Comparison of ENCODE assay signal across 8 cellular contexts in the genomic region with DNA sequence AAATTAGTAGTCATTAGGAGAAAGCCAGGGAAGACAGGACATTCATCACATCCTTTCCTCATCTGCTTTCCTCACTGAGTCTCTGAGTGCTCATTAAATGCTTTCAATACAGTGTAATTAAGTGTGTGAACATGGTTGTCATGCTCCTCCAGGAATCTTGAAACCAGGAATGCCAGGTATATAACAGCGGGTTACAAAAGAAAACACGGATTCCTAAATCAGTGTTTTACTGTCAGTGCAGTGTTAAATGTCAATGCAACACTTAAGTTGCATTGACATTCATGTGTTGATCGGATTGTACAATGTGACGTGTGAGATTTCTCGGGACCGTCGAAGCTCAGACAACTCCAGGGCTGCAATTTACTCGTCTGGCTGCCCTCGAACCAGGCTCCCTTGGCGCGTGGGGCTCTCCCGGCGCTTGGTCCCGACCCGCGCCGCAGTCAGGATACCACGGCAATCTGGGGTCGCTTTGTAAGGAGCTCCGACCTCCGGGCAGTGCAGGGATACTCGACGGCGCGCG. TPM values are rescaled to one million over a fixed set of nuclear protein-coding genes. Genes with fewer than 3 reads are reported as not detected.
DNase-seq lines count a peak whose midpoint lies in the region; ATAC-seq and TF ChIP-seq lines count a peak whose summit lies in the region.

No MANE protein-coding gene starts in this region.

- peaks cover 29% of the 10 kb centered on the region for H3K4me1 Mint-ChIP-seq in activated T-cell treated with anti-CD3 and anti-CD28 coated beads, Interleukin-2, amount 50 U/mL, for 72 hours (ENCODE audit: low read depth)
- peaks cover 19% of the 10 kb centered on the region for H3K4me1 Mint-ChIP-seq in activated CD8-positive, alpha-beta T cell treated with anti-CD3 and anti-CD28 coated beads, Interleukin-2, amount 10 ng/mL, durations not matched to agents 7 days and 5 days (ENCODE audit: low read depth)

- H3K9me3 Mint-ChIP-seq in activated T-cell treated with anti-CD3 and anti-CD28 coated beads, Interleukin-2, amount 50 U/mL, for 72 hours, result peaks cover 0 to 2% of the 10 kb centered on the region in 2 donors
- H3K9me3 Mint-ChIP-seq in activated CD8-positive, alpha-beta T cell treated with anti-CD3 and anti-CD28 coated beads, Interleukin-2, amount 10 ng/mL, durations not matched to agents 7 days and 5 days (ENCODE audit: insufficient read depth), result no peaks in the 10 kb centered on the region

- TF ChIP-seq CTCF in stomach (IDR thresholded peaks at IDR 0.05) (no peak), thyroid gland (IDR thresholded peaks at IDR 0.05) (no peak)

- H3K27me3 ChIP-seq in iPS-20b (ENCODE audit: insufficient read depth, low read length) (peaks cover 98% of the 10 kb centered on the region), stomach (peaks cover 23 to 78% (median 56%) of the 10 kb centered on the region in 3 donors), thyroid gland (peaks cover 55% of the 10 kb centered on the region)

- peak in 1 of 2 donors; percentile 1 for ATAC-seq in activated T-cell treated with anti-CD3 and anti-CD28 coated beads, Interleukin-2, amount 50 U/mL, for 72 hours (replicated peaks in 1 of 2)
- ATAC-seq in activated CD8-positive, alpha-beta T cell treated with anti-CD3 and anti-CD28 coated beads, Interleukin-2, amount 10 ng/mL, durations not matched to agents 7 days and 5 days, result no peak
- ATAC-seq in HG02885 (IDR thresholded peaks at IDR 0.05; ENCODE audit: poor library complexity, unreplicated experiment), result no peak

- peaks cover 5% of the 10 kb centered on the region in 2 donors for H3K36me3 Mint-ChIP-seq in activated T-cell treated with anti-CD3 and anti-CD28 coated beads, Interleukin-2, amount 50 U/mL, for 72 hours (ENCODE audit: insufficient read depth in 2 of 2)
- peaks cover 9% of the 10 kb centered on the region for H3K36me3 Mint-ChIP-seq in activated CD8-positive, alpha-beta T cell treated with anti-CD3 and anti-CD28 coated beads, Interleukin-2, amount 10 ng/mL, durations not matched to agents 7 days and 5 days (ENCODE audit: low read depth)

- peak overlapping the region; percentile 72 for H3K27ac Mint-ChIP-seq in activated T-cell treated with anti-CD3 and anti-CD28 coated beads, Interleukin-2, amount 50 U/mL, for 72 hours
- no peak overlapping the region for H3K27ac Mint-ChIP-seq in activated CD8-positive, alpha-beta T cell treated with anti-CD3 and anti-CD28 coated beads, Interleukin-2, amount 10 ng/mL, durations not matched to agents 7 days and 5 days

- intact Hi-C loops in stomach (cut with DNase I; ENCODE audit: low total_unique reads), result no loop called here
- intact Hi-C loops in thyroid gland (cut with DNase I), result loop anchor here (5.0 kb wide), 2 partner anchors 33 to 92 kb away; no protein-coding TSS in a partner anchor

- WGBS in stomach, 5 donors, result 8 to 23% (median 14%) methylated on average over 22 to 26 of the region's 26 CpGs
- 10 to 11% methylated on average over 13 to 19 of the region's 26 CpGs for WGBS in thyroid gland, 2 donors

- peak overlapping the region; percentile 82 to 92 for H3K4me3 Mint-ChIP-seq in activated T-cell treated with anti-CD3 and anti-CD28 coated beads, Interleukin-2, amount 50 U/mL, for 72 hours
- peak overlapping the region; percentile 61 for H3K4me3 Mint-ChIP-seq in activated CD8-positive, alpha-beta T cell treated with anti-CD3 and anti-CD28 coated beads, Interleukin-2, amount 10 ng/mL, durations not matched to agents 7 days and 5 days

- peak overlapping the region; percentile 61; the same call in 1 of the 2 replicates for H3K4me3 ChIP-seq in iPS-20b (ENCODE audit: low read length)
- H3K4me3 ChIP-seq in stomach, result peak overlapping the region in 3 of 4 donors; percentile 23 to 44 (median 37)
- no peak overlapping the region for H3K4me3 ChIP-seq in thyroid gland (replicated peaks in 1 of 3)

- TF ChIP-seq POLR2A in stomach (IDR thresholded peaks at IDR 0.05) (no peak), thyroid gland (IDR thresholded peaks at IDR 0.05) (no peak)

- CTCF ChIA-PET in activated CD8-positive, alpha-beta T cell treated with anti-CD3 and anti-CD28 coated beads, Interleukin-2, amount 10 ng/mL, durations not matched to agents 7 days and 5 days (lab: Charles Lee), result interaction anchor here (1.0 to 1.3 kb wide), 2 partner anchors 10 to 27 kb away, joined by 3 read pairs; no protein-coding TSS in a partner anchor

- POLR2A ChIA-PET in activated CD8-positive, alpha-beta T cell treated with anti-CD3 and anti-CD28 coated beads, Interleukin-2, amount 10 ng/mL, durations not matched to agents 7 days and 5 days (lab: Charles Lee), result interaction anchor here (1.3 to 1.4 kb wide), 2 partner anchors 29 to 92 kb away, joined by 3 to 7 read pairs; partner anchors contain the start of gene COMMD3

- H3K9me3 ChIP-seq in iPS-20b (ENCODE audit: insufficient read depth, low read depth, low read length), result no peaks in the 10 kb centered on the region
- peaks cover 0 to 14% (median 6%) of the 10 kb centered on the region in 4 donors for H3K9me3 ChIP-seq in stomach
- no peaks in the 10 kb centered on the region for H3K9me3 ChIP-seq in thyroid gland

- H3K27me3 Mint-ChIP-seq in activated T-cell treated with anti-CD3 and anti-CD28 coated beads, Interleukin-2, amount 50 U/mL, for 72 hours (ENCODE audit: low read depth), result peaks cover 59% of the 10 kb centered on the region
- H3K27me3 Mint-ChIP-seq in activated CD8-positive, alpha-beta T cell treated with anti-CD3 and anti-CD28 coated beads, Interleukin-2, amount 10 ng/mL, durations not matched to agents 7 days and 5 days (ENCODE audit: low read depth), result peaks cover 60% of the 10 kb centered on the region

- no peak overlapping the region for H3K9ac ChIP-seq in iPS-20b (ENCODE audit: low read depth, low read length)

- no peak for DNase-seq in activated T-cell treated with anti-CD3 and anti-CD28 coated beads, Interleukin-2, amount 50 U/mL, for 72 hours
- DNase-seq in activated T-cell treated with anti-CD3 and anti-CD28 coated beads, Interleukin-2, amount 50 U/mL, for 48 hours, result no peak
- no peak for DNase-seq in activated CD8-positive, alpha-beta T cell treated with anti-CD3 and anti-CD28 coated beads, Interleukin-2, amount 10 ng/mL, durations not matched to agents 7 days and 5 days
- DNase-seq in stomach (no peak), RKO (ENCODE audit: low spot score) (no peak), thyroid gland (no peak)

- H3K36me3 ChIP-seq in iPS-20b (ENCODE audit: insufficient read depth, low read depth, low read length) (no peaks in the 10 kb centered on the region), stomach (no peaks in the 10 kb centered on the region), thyroid gland (no peaks in the 10 kb centered on the region)

- H3K27ac ChIP-seq in iPS-20b (ENCODE audit: low read length) (no peak overlapping the region), stomach (no peak overlapping the region), thyroid gland (no peak overlapping the region)

- TF ChIP-seq EP300 in stomach (IDR thresholded peaks at IDR 0.05), result no peak

- H3K4me1 ChIP-seq in iPS-20b (ENCODE audit: insufficient read depth, low read length), result peaks cover 2% of the 10 kb centered on the region
- H3K4me1 ChIP-seq in stomach, result peaks cover 2 to 24% (median 15%) of the 10 kb centered on the region in 4 donors
- peaks cover 6 to 9% of the 10 kb centered on the region in 2 donors for H3K4me1 ChIP-seq in thyroid gland

RNA-seq across cellular contexts. Expression of gene SPAG6, which starts 0.5 kb away (rescaled TPM):
- under 1 TPM; 0.37 to 0.38 TPM for total RNA-seq in activated T-cell treated with anti-CD3 and anti-CD28 coated beads, Interleukin-2, amount 50 U/mL, for 72 hours
- under 1 TPM; 0.70 to 0.90 TPM for total RNA-seq in activated CD8-positive, alpha-beta T cell treated with anti-CD3 and anti-CD28 coated beads, Interleukin-2, amount 10 ng/mL, durations not matched to agents 7 days and 5 days
- total RNA-seq in stomach, result not detected
- not detected for polyA plus RNA-seq in stomach
- total RNA-seq in thyroid gland, result under 1 TPM in 1 of 4 donors, not detected in 3; 0.27 TPM

RNA-seq across cellular contexts. Expression of gene BMI1, which starts 23.9 kb away (rescaled TPM):
- total RNA-seq in activated T-cell treated with anti-CD3 and anti-CD28 coated beads, Interleukin-2, amount 50 U/mL, for 72 hours, result 10 to 100 TPM; 83.4 to 87.5 TPM
- 10 to 100 TPM; 26.2 to 26.4 TPM for total RNA-seq in activated CD8-positive, alpha-beta T cell treated with anti-CD3 and anti-CD28 coated beads, Interleukin-2, amount 10 ng/mL, durations not matched to agents 7 days and 5 days
- total RNA-seq in stomach, result 100 to 1,000 TPM in 2 of 5 donors, 10 to 100 TPM in 3; 18.8 to 228 (median 57.5) TPM
- 10 to 100 TPM; 14.9 to 25.5 (median 25.1) TPM for polyA plus RNA-seq in stomach
- 10 to 100 TPM; 41.2 to 73.5 (median 59.0) TPM for total RNA-seq in thyroid gland

RNA-seq across cellular contexts. Expression of gene COMMD3, which starts 28.7 kb away (rescaled TPM):
- 100 to 1,000 TPM in 1 of 2 donors, 10 to 100 TPM in 1; 95.0 to 104 TPM for total RNA-seq in activated T-cell treated with anti-CD3 and anti-CD28 coated beads, Interleukin-2, amount 50 U/mL, for 72 hours
- 10 to 100 TPM; 59.7 to 63.3 TPM for total RNA-seq in activated CD8-positive, alpha-beta T cell treated with anti-CD3 and anti-CD28 coated beads, Interleukin-2, amount 10 ng/mL, durations not matched to agents 7 days and 5 days
- total RNA-seq in stomach (10 to 100 TPM in 3 of 5 donors, 1 to 10 TPM in 2; 4.1 to 38.0 (median 13.0) TPM), thyroid gland (10 to 100 TPM; 29.9 to 41.3 (median 31.4) TPM)
- 10 to 100 TPM; 50.7 to 57.7 (median 51.2) TPM for polyA plus RNA-seq in stomach

Comparison
In these comparisons a context has a peak if more than half of its experiments do, and no peak if none do; other contexts are left out.
1. H3K4me3 ChIP-seq: peak in iPS-20b (single experiment) and stomach (3 of 4); none in thyroid gland (0 of 3).